8 cellular contexts compared by ENCODE assay signal in genomic region chr19:43534305-43534612, GRCh38. TPM values are rescaled to one million over a fixed set of nuclear protein-coding genes. Genes with fewer than 3 reads are reported as not detected.
DNase-seq lines count a peak whose midpoint lies in the region; ATAC-seq and TF ChIP-seq lines count a peak whose summit lies in the region.

No MANE protein-coding gene starts in this region.

- POLR2A ChIA-PET in activated naive CD8-positive, alpha-beta T cell treated with anti-CD3 and anti-CD28 coated beads, Interleukin-2, amount 10 ng/mL, durations not matched to agents 7 days and 5 days (lab: Charles Lee): interaction anchor here (1.1 to 3.7 kb wide), 12 partner anchors 9 to 134 kb away, joined by 3 to 22 read pairs (median 10); partner anchors contain the start of genes IRGQ, PHLDB3 and ZNF576

- H3K27me3 Mint-ChIP-seq in activated naive CD8-positive, alpha-beta T cell treated with anti-CD3 and anti-CD28 coated beads, Interleukin-2, amount 10 ng/mL, durations not matched to agents 7 days and 5 days: no peaks in the 10 kb centered on the region

- peak overlapping the region; percentile 97 for H3K27ac Mint-ChIP-seq in activated naive CD8-positive, alpha-beta T cell treated with anti-CD3 and anti-CD28 coated beads, Interleukin-2, amount 10 ng/mL, durations not matched to agents 7 days and 5 days

- H3K27me3 ChIP-seq in iPS-15b (ENCODE audit: control insufficient read depth, insufficient read depth, low read length) (peaks cover 2% of the 10 kb centered on the region), spleen (replicated peaks in 1 of 7) (no peaks in the 10 kb centered on the region)

- peaks cover 6% of the 10 kb centered on the region for H3K36me3 ChIP-seq in iPS-15b (ENCODE audit: control insufficient read depth, insufficient read depth, low read length)
- peaks cover 0 to 29% (median 16%) of the 10 kb centered on the region in 6 donors for H3K36me3 ChIP-seq in spleen

- no peak for TF ChIP-seq POLR2A in spleen (IDR thresholded peaks at IDR 0.05)

- peaks cover 9% of the 10 kb centered on the region for H3K4me1 ChIP-seq in iPS-15b (ENCODE audit: control insufficient read depth, insufficient read depth, low read length)
- H3K4me1 ChIP-seq in spleen: peaks cover 7 to 54% (median 32%) of the 10 kb centered on the region in 6 donors

- H3K9me3 ChIP-seq in iPS-15b (ENCODE audit: control insufficient read depth, insufficient read depth, low read length) (no peaks in the 10 kb centered on the region), spleen (peaks cover 0 to 13% (median 10%) of the 10 kb centered on the region in 8 donors)

- peak overlapping the region; percentile 48 for H3K4me3 ChIP-seq in HFF-Myc (replicated peaks; ENCODE audit: low read depth, low read length)
- H3K4me3 ChIP-seq in iPS-15b (ENCODE audit: low read depth, low read length): peak overlapping the region; percentile 67
- peak overlapping the region in 7 of 8 donors; percentile 62 to 90 (median 74) for H3K4me3 ChIP-seq in spleen

- H3K9me3 Mint-ChIP-seq in activated naive CD8-positive, alpha-beta T cell treated with anti-CD3 and anti-CD28 coated beads, Interleukin-2, amount 10 ng/mL, durations not matched to agents 7 days and 5 days: peaks cover 3% of the 10 kb centered on the region

- intact Hi-C loops in spleen (cut with DNase I; ENCODE audit: low total_unique reads): loop anchor here (10.0 kb wide), 1 partner anchor 51 kb away; no protein-coding TSS in a partner anchor

- WGBS in spleen, 5 donors: 43 to 53% (median 48%) methylated on average over 12 to 14 of the region's 14 CpGs

- H3K9ac ChIP-seq in iPS-15b (ENCODE audit: low read depth, low read length): no peak overlapping the region

- H3K36me3 Mint-ChIP-seq in activated naive CD8-positive, alpha-beta T cell treated with anti-CD3 and anti-CD28 coated beads, Interleukin-2, amount 10 ng/mL, durations not matched to agents 7 days and 5 days: peaks cover 13% of the 10 kb centered on the region

- TF ChIP-seq CTCF in HFF-Myc (IDR thresholded peaks at IDR 0.05; ENCODE audit: low read depth, low read length, missing control alignments) (no peak), spleen (IDR thresholded peaks at IDR 0.05 in 8 of 11, conservative IDR thresholded peaks at IDR 0.05 in 3 of 11) (no peak)

- ATAC-seq in activated naive CD8-positive, alpha-beta T cell treated with anti-CD3 and anti-CD28 coated beads, Interleukin-2, amount 10 ng/mL, durations not matched to agents 7 days and 5 days (ENCODE audit: low read depth): no peak
- ATAC-seq in GM21576 (IDR thresholded peaks at IDR 0.05; ENCODE audit: unreplicated experiment): no peak
- no peak for ATAC-seq in HG02678 (IDR thresholded peaks at IDR 0.05; ENCODE audit: unreplicated experiment)

- DNase-seq in HFF-Myc (ENCODE audit: extremely low read depth, low read depth): no peak
- DNase-seq in activated naive CD8-positive, alpha-beta T cell treated with anti-CD3 and anti-CD28 coated beads, Interleukin-2, amount 10 ng/mL, durations not matched to agents 7 days and 5 days: no peak
- no peak for DNase-seq in spleen
- no peak for DNase-seq in NAMALWA (ENCODE audit: low spot score)
- DNase-seq in SW480 (ENCODE audit: low spot score): no peak

- H3K27ac ChIP-seq in spleen: peak overlapping the region in 7 of 8 donors; percentile 78 to 95 (median 90)

- H3K4me1 Mint-ChIP-seq in activated naive CD8-positive, alpha-beta T cell treated with anti-CD3 and anti-CD28 coated beads, Interleukin-2, amount 10 ng/mL, durations not matched to agents 7 days and 5 days: peaks cover 14% of the 10 kb centered on the region

- peak overlapping the region; percentile 87 for H3K4me3 Mint-ChIP-seq in activated naive CD8-positive, alpha-beta T cell treated with anti-CD3 and anti-CD28 coated beads, Interleukin-2, amount 10 ng/mL, durations not matched to agents 7 days and 5 days

RNA-seq across cellular contexts. Expression of gene ZNF575, which starts 1.3 kb away (rescaled TPM):
- total RNA-seq in activated naive CD8-positive, alpha-beta T cell treated with anti-CD3 and anti-CD28 coated beads, Interleukin-2, amount 10 ng/mL, durations not matched to agents 7 days and 5 days: 1 to 10 TPM; 3.9 to 4.6 TPM
- 1 to 10 TPM in 5 of 7 donors, not detected in 2; 1.0 to 4.3 (median 2.4) TPM for total RNA-seq in spleen
- 1 to 10 TPM in 1 of 3 donors, under 1 TPM in 2; 0.82 to 1.9 (median 0.87) TPM for polyA plus RNA-seq in spleen

RNA-seq across cellular contexts. Expression of gene ETHE1, which starts 7.3 kb away (rescaled TPM):
- 10 to 100 TPM; 57.1 to 61.1 TPM for total RNA-seq in activated naive CD8-positive, alpha-beta T cell treated with anti-CD3 and anti-CD28 coated beads, Interleukin-2, amount 10 ng/mL, durations not matched to agents 7 days and 5 days
- 10 to 100 TPM; 25.3 to 53.4 (median 34.6) TPM for total RNA-seq in spleen
- 10 to 100 TPM; 20.2 to 42.8 (median 35.3) TPM for polyA plus RNA-seq in spleen

RNA-seq across cellular contexts. Expression of gene PHLDB3, which starts 29.7 kb away (rescaled TPM):
- total RNA-seq in activated naive CD8-positive, alpha-beta T cell treated with anti-CD3 and anti-CD28 coated beads, Interleukin-2, amount 10 ng/mL, durations not matched to agents 7 days and 5 days: 10 to 100 TPM; 19.8 to 22.1 TPM
- total RNA-seq in spleen: 10 to 100 TPM in 5 of 7 donors, 1 to 10 TPM in 2; 8.0 to 23.0 (median 14.8) TPM
- polyA plus RNA-seq in spleen: 10 to 100 TPM; 10.4 to 22.8 (median 17.4) TPM

RNA-seq across cellular contexts. Expression of gene XRCC1, which starts 41.1 kb away (rescaled TPM):
- total RNA-seq in activated naive CD8-positive, alpha-beta T cell treated with anti-CD3 and anti-CD28 coated beads, Interleukin-2, amount 10 ng/mL, durations not matched to agents 7 days and 5 days: 10 to 100 TPM; 40.0 to 43.2 TPM
- 10 to 100 TPM; 23.6 to 32.0 (median 26.0) TPM for total RNA-seq in spleen
- polyA plus RNA-seq in spleen: 10 to 100 TPM; 16.0 to 19.0 (median 16.4) TPM

RNA-seq across cellular contexts. Expression of gene PINLYP, which starts 41.3 kb away (rescaled TPM):
- 10 to 100 TPM; 11.7 to 15.6 TPM for total RNA-seq in activated naive CD8-positive, alpha-beta T cell treated with anti-CD3 and anti-CD28 coated beads, Interleukin-2, amount 10 ng/mL, durations not matched to agents 7 days and 5 days
- total RNA-seq in spleen: 1 to 10 TPM; 2.0 to 8.7 (median 4.3) TPM
- 10 to 100 TPM in 1 of 3 donors, 1 to 10 TPM in 2; 6.9 to 10.5 (median 9.6) TPM for polyA plus RNA-seq in spleen
